ENCODE assay signal across 8 cellular contexts in genomic region chr22:20551805-20552449, GRCh38. TPM values are rescaled to one million over a fixed set of nuclear protein-coding genes. Genes with fewer than 3 reads are reported as not detected.
DNase-seq lines count a peak whose midpoint lies in the region; ATAC-seq, FAIRE-seq and TF ChIP-seq lines count a peak whose summit lies in the region.

No MANE protein-coding gene starts in this region.

- no peak for TF ChIP-seq RAD21 in A549 (conservative IDR thresholded peaks at IDR 0.05 in 1 of 2, IDR thresholded peaks at IDR 0.05 in 1 of 2)

- peaks cover 52% of the 10 kb centered on the region for H3K36me3 Mint-ChIP-seq in T-helper 2 cell treated with Interferon-gamma antibody and Interleukin-4, amounts not matched to agents 5 μg/mL and 100 μg/mL, for 36 hours (ENCODE audit: low read depth)
- H3K36me3 Mint-ChIP-seq in naive thymus-derived CD8-positive, alpha-beta T cell: peaks cover 0 to 39% (median 31%) of the 10 kb centered on the region in 3 donors
- peaks cover 30% of the 10 kb centered on the region for H3K36me3 Mint-ChIP-seq in Calu3 (ENCODE audit: insufficient read depth, unreplicated experiment)

- no peak overlapping the region for H3K4me2 ChIP-seq in A549

- H3K4me3 ChIP-seq in A549 (no peak overlapping the region), duodenal mucosa (ENCODE audit: low read depth in 1 of 2, low read length in 2 of 2) (no peak overlapping the region), tibial nerve (no peak overlapping the region)

- H3K27me3 ChIP-seq in duodenal mucosa (ENCODE audit: control insufficient read depth in 1 of 2, insufficient read depth in 2 of 2, low read length in 2 of 2): no peaks in the 10 kb centered on the region
- H3K27me3 ChIP-seq in tibial nerve: no peaks in the 10 kb centered on the region

- no TSS peak for BruUV-seq in Calu3 (replicated peaks; lab: Mats Ljungman, UMichigan)

- DNase-seq in A549 (ENCODE audit: low read depth in 1 of 2, low spot score in 1 of 2) (no peak), tibial nerve (ENCODE audit: low spot score in 2 of 2) (no peak), Calu3 (no peak)
- peak; percentile 64 for DNase-seq in T-helper 2 cell treated with Interferon-gamma antibody and Interleukin-4, amounts not matched to agents 5 μg/mL and 100 μg/mL, for 36 hours (ENCODE audit: low spot score)
- peak in 3 of 10 donors; percentile 35 to 40 (median 38) for DNase-seq in naive thymus-derived CD8-positive, alpha-beta T cell

- TF ChIP-seq POLR2A in A549 (IDR thresholded peaks at IDR 0.05; ENCODE audit: low read length) (no peak), tibial nerve (IDR thresholded peaks at IDR 0.05) (no peak)

- no peaks in the 10 kb centered on the region for H3K27me3 Mint-ChIP-seq in T-helper 2 cell treated with Interferon-gamma antibody and Interleukin-4, amounts not matched to agents 5 μg/mL and 100 μg/mL, for 36 hours (ENCODE audit: low read depth)
- no peaks in the 10 kb centered on the region for H3K27me3 Mint-ChIP-seq in naive thymus-derived CD8-positive, alpha-beta T cell
- no peaks in the 10 kb centered on the region for H3K27me3 Mint-ChIP-seq in Calu3 (ENCODE audit: unreplicated experiment)

- H3K9me3 Mint-ChIP-seq in T-helper 2 cell treated with Interferon-gamma antibody and Interleukin-4, amounts not matched to agents 5 μg/mL and 100 μg/mL, for 36 hours: no peaks in the 10 kb centered on the region
- H3K9me3 Mint-ChIP-seq in naive thymus-derived CD8-positive, alpha-beta T cell: no peaks in the 10 kb centered on the region
- H3K9me3 Mint-ChIP-seq in Calu3 (ENCODE audit: low read depth, unreplicated experiment): no peaks in the 10 kb centered on the region

- WGBS in A549 (ENCODE audit: missing lambda C conversion rate): 77% methylated on average over 8 of the region's 8 CpGs
- WGBS in tibial nerve, 2 donors: 36 to 55% methylated on average over 8 of the region's 8 CpGs

- intact Hi-C loops in Calu3 (cut with micrococcal nuclease; ENCODE audit: unreplicated experiment): no loop called here

- H3K36me3 ChIP-seq in duodenal mucosa (ENCODE audit: control insufficient read depth in 1 of 2, insufficient read depth in 2 of 2, low read length in 2 of 2) (peaks cover 26 to 58% of the 10 kb centered on the region in 2 donors), tibial nerve (peaks cover 0 to 39% (median 10%) of the 10 kb centered on the region in 3 donors)

- H3K4me1 ChIP-seq in A549 (peaks cover 12% of the 10 kb centered on the region; the same call in 2 of the 3 replicates), duodenal mucosa (ENCODE audit: control insufficient read depth in 1 of 2, insufficient read depth in 2 of 2, low read length in 2 of 2) (peaks cover 37 to 52% of the 10 kb centered on the region in 2 donors), tibial nerve (peaks cover 0 to 88% (median 62%) of the 10 kb centered on the region in 4 donors)

- ATAC-seq in A549 (peak; percentile 45 to 67; a peak in 3 of 6 replicates), HG03139 (IDR thresholded peaks at IDR 0.05; ENCODE audit: unreplicated experiment) (no peak), GM18517 (IDR thresholded peaks at IDR 0.05; ENCODE audit: unreplicated experiment) (no peak)
- peak; percentile 10 to 23 for ATAC-seq in naive thymus-derived CD8-positive, alpha-beta T cell

- H3K4me1 Mint-ChIP-seq in T-helper 2 cell treated with Interferon-gamma antibody and Interleukin-4, amounts not matched to agents 5 μg/mL and 100 μg/mL, for 36 hours (ENCODE audit: low read depth): peaks cover 62% of the 10 kb centered on the region
- H3K4me1 Mint-ChIP-seq in naive thymus-derived CD8-positive, alpha-beta T cell: peaks cover 46 to 95% (median 84%) of the 10 kb centered on the region in 4 donors
- H3K4me1 Mint-ChIP-seq in Calu3 (ENCODE audit: low read depth, unreplicated experiment): peaks cover 19% of the 10 kb centered on the region

- no peak overlapping the region; a peak in 1 of 6 replicates for H3K27ac ChIP-seq in A549
- peak overlapping the region; percentile 28 for H3K27ac ChIP-seq in duodenal mucosa (ENCODE audit: low read depth, low read length)
- peak overlapping the region; percentile 76 to 97 (median 86) for H3K27ac ChIP-seq in tibial nerve

- POLR2A ChIA-PET in A549 (lab: Yijun Ruan, JAX): no interaction called here
- POLR2A ChIA-PET in naive thymus-derived CD8-positive, alpha-beta T cell (lab: Charles Lee): interaction anchor here (0.6 to 18.4 kb wide), 13 partner anchors 8 to 430 kb away, joined by 3 to 796 read pairs (median 5); partner anchors contain the start of genes KLHL22, LZTR1 and MED15

- peak overlapping the region; percentile 82 for H3K4me3 Mint-ChIP-seq in T-helper 2 cell treated with Interferon-gamma antibody and Interleukin-4, amounts not matched to agents 5 μg/mL and 100 μg/mL, for 36 hours
- H3K4me3 Mint-ChIP-seq in naive thymus-derived CD8-positive, alpha-beta T cell: peak overlapping the region; percentile 75 to 92 (median 86)
- no peak overlapping the region for H3K4me3 Mint-ChIP-seq in Calu3 (ENCODE audit: low read depth, unreplicated experiment)

- H3K27ac Mint-ChIP-seq in T-helper 2 cell treated with Interferon-gamma antibody and Interleukin-4, amounts not matched to agents 5 μg/mL and 100 μg/mL, for 36 hours: peak overlapping the region; percentile 96
- H3K27ac Mint-ChIP-seq in naive thymus-derived CD8-positive, alpha-beta T cell: peak overlapping the region; percentile 96 to 100 (median 99)
- H3K27ac Mint-ChIP-seq in Calu3 (ENCODE audit: unreplicated experiment): no peak overlapping the region

- TF ChIP-seq EP300 in A549 (IDR thresholded peaks at IDR 0.05) (no peak), tibial nerve (IDR thresholded peaks at IDR 0.05) (no peak)

- FAIRE-seq in A549 (lab: Jason Lieb, UNC): no peak

- peak overlapping the region in 1 of 2 donors; percentile 19 for H3K9ac ChIP-seq in duodenal mucosa (ENCODE audit: low read depth in 1 of 2, low read length in 2 of 2)

- H3K9me3 ChIP-seq in A549: no peaks in the 10 kb centered on the region
- no peaks in the 10 kb centered on the region for H3K9me3 ChIP-seq in duodenal mucosa (ENCODE audit: control insufficient read depth in 1 of 2, low read length in 2 of 2)
- no peaks in the 10 kb centered on the region for H3K9me3 ChIP-seq in tibial nerve

- CTCF ChIA-PET in A549 (lab: Yijun Ruan, JAX): interaction anchor here (4.8 kb wide), 1 partner anchor 12 kb away, joined by 43 read pairs; no protein-coding TSS in a partner anchor
- CTCF ChIA-PET in Calu3 (lab: Charles Lee): no interaction called here

- TF ChIP-seq CTCF in A549 (IDR thresholded peaks at IDR 0.05) (no peak), tibial nerve (IDR thresholded peaks at IDR 0.05) (peak; percentile 29 to 44 (median 33)), Calu3 (IDR thresholded peaks at IDR 0.05; ENCODE audit: unreplicated experiment) (no peak)

TF ChIP-seq in A549, 52 proteins besides CTCF, POLR2A, EP300 and RAD21 (continues in another document):
- TF ChIP-seq REST (IDR thresholded peaks at IDR 0.05) (no peak), HES2 (IDR thresholded peaks at IDR 0.05) (no peak), CHD4 (IDR thresholded peaks at IDR 0.05; ENCODE audit: borderline replicate concordance) (no peak), CBX2 (IDR thresholded peaks at IDR 0.05; ENCODE audit: borderline replicate concordance, low read depth) (no peak), ZC3H11A (IDR thresholded peaks at IDR 0.05) (no peak)

RNA-seq across cellular contexts. Expression of gene MED15, which starts 44.5 kb away (rescaled TPM):
- polyA plus RNA-seq in A549 (2011; rRNA removed) (10.7 and 11.3 TPM in 2 replicates), A549 (2017; fragmentation: RNase III; extraction: RNeasy Plus Mini Kit Qiagen cat#74134 plus additional on column Dnase treatment) (29.7 to 32.6 TPM (median 30.5 TPM) in 3 replicates)
- polyA plus RNA-seq in A549 (2012; cell fraction: cytosol; rRNA removed): 30.4 and 35.0 TPM in 2 replicates
- 151 and 195 TPM in 2 replicates for polyA plus RNA-seq in A549 (2012; cell fraction: nucleus; rRNA removed)
- 26.3 and 29.6 TPM in 2 replicates for polyA minus RNA-seq in A549 (2011; rRNA and poly(A)+ RNA removed)
- 100 to 1,000 TPM; 308 to 327 TPM for total RNA-seq in naive thymus-derived CD8-positive, alpha-beta T cell
- 10 to 100 TPM; 25.4 to 85.2 (median 38.2) TPM for polyA plus RNA-seq in naive thymus-derived CD8-positive, alpha-beta T cell
- total RNA-seq in tibial nerve (100 to 1,000 TPM in 2 of 4 donors, 10 to 100 TPM in 2; 49.2 to 147 (median 102) TPM), Calu3 (2022) (137 and 144 TPM in 2 replicates)

RNA-seq across cellular contexts. Expression of gene KLHL22, which starts 56.3 kb away (rescaled TPM):
- polyA plus RNA-seq in A549 (2011; rRNA removed) (11.7 and 13.9 TPM in 2 replicates), A549 (2017; fragmentation: RNase III; extraction: RNeasy Plus Mini Kit Qiagen cat#74134 plus additional on column Dnase treatment) (10.5 to 12.1 TPM (median 11.7 TPM) in 3 replicates)
- 11.7 and 16.0 TPM in 2 replicates for polyA plus RNA-seq in A549 (2012; cell fraction: cytosol; rRNA removed)
- 30.3 and 36.6 TPM in 2 replicates for polyA plus RNA-seq in A549 (2012; cell fraction: nucleus; rRNA removed)
- 18.8 and 20.2 TPM in 2 replicates for polyA minus RNA-seq in A549 (2011; rRNA and poly(A)+ RNA removed)
- total RNA-seq in naive thymus-derived CD8-positive, alpha-beta T cell: 10 to 100 TPM; 65.0 to 71.9 TPM
- 10 to 100 TPM; 16.1 to 25.4 (median 20.0) TPM for polyA plus RNA-seq in naive thymus-derived CD8-positive, alpha-beta T cell
- total RNA-seq in tibial nerve (10 to 100 TPM; 31.6 to 50.4 (median 41.4) TPM), Calu3 (2022) (26.5 and 28.1 TPM in 2 replicates)

Comparison
In these comparisons a context has a peak if more than half of its experiments do, and no peak if none do; other contexts are left out.
1. ATAC-seq: peak in A549 (2 of 2) and naive thymus-derived CD8-positive, alpha-beta T cell (2 of 2); none in HG03139 (single experiment) and GM18517 (single experiment).
2. H3K27ac ChIP-seq: peak in duodenal mucosa (single experiment) and tibial nerve (4 of 4); none in A549 (0 of 2).
3. CTCF ChIP-seq: peak in tibial nerve (5 of 5); none in A549 (single experiment) and Calu3 (single experiment).